In the genomic region with DNA sequence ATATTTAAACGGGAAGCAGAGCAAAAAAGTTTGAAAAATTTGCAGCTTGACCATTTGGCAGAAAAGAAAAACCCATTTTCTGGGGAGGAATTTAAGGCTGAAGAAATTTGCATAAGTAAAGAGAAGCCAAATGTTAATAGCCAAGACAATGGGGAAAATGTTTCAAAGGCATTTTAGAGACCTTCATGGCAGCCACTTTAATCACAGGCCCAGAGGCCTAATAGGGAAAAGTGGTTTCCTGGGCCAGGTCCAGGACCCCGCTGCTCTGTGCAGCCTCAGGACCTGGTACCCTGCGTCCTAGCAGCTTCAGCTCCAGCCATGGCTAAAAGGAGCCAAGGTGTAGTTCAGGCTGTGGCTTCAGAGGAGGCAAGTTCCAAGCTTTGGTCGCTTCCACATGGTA, we compare ENCODE assay signal across 1 cellular context.
TF ChIP-seq lines count a peak whose summit lies in the region.

No MANE protein-coding gene starts in this region.

TF ChIP-seq in GM23338, 12 proteins besides CTCF, POLR2A, EP300 and RAD21:
- TF ChIP-seq POLR2AphosphoS5 (IDR thresholded peaks at IDR 0.05; ENCODE audit: low read depth): no peak
- TF ChIP-seq NANOG (IDR thresholded peaks at IDR 0.05; ENCODE audit: borderline replicate concordance): no peak
- TF ChIP-seq CREB1 (CRISPR knock-in tag; IDR thresholded peaks at IDR 0.05; ENCODE audit: low read depth): no peak
- no peak for TF ChIP-seq ZNF462 (CRISPR knock-in tag; IDR thresholded peaks at IDR 0.05)
- no peak for TF ChIP-seq ZNF114 (CRISPR knock-in tag; IDR thresholded peaks at IDR 0.05)
- no peak for TF ChIP-seq JUNB (IDR thresholded peaks at IDR 0.05; ENCODE audit: unreplicated experiment)
- TF ChIP-seq, protein P1, sequence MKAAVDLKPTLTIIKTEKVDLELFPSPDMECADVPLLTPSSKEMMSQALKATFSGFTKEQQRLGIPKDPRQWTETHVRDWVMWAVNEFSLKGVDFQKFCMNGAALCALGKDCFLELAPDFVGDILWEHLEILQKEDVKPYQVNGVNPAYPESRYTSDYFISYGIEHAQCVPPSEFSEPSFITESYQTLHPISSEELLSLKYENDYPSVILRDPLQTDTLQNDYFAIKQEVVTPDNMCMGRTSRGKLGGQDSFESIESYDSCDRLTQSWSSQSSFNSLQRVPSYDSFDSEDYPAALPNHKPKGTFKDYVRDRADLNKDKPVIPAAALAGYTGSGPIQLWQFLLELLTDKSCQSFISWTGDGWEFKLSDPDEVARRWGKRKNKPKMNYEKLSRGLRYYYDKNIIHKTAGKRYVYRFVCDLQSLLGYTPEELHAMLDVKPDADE (IDR thresholded peaks at IDR 0.05): no peak
- TF ChIP-seq ZNF331 (CRISPR knock-in tag; IDR thresholded peaks at IDR 0.05; ENCODE audit: low read depth): no peak
- TF ChIP-seq STAT1 (IDR thresholded peaks at IDR 0.05; ENCODE audit: unreplicated experiment): no peak
TF ChIP-seq in GM23338: peak in this region for 0.
